32 cellular contexts compared by ENCODE assay signal in the genomic region with DNA sequence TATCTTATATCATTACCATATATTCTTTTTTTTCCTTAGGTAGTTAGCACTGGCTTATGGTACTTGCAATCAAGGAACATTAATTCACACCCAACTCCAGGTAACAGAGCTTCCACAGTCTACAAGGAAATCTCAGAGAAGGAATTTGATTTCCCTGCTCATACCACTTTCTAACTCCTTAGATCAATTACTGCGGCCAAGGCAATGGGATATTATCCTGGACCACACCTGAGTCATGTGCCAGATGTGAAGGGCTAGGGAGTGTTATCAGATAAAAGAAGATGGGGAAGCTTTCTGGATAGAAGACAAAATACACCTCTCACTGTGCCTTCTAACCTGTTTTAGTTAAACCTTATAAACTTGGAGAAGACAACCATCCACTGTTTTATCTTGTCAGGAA.
"Had no signal": no experiment of that assay in that cellular context is flagged by ENCODE, and none has a peak within 500 bp of the region (broad histone marks: within the 10 kb centered on the region; RNA-seq: fewer than 3 reads in every experiment).

No MANE protein-coding gene starts in this region.

- FAIRE-seq: endothelial cell of umbilical vein, pancreas had no signal

- H3K9me3 Mint-ChIP-seq: activated naive CD4-positive, alpha-beta T cell treated with anti-CD3 and anti-CD28 coated beads for 36 hours; activated naive CD8-positive, alpha-beta T cell treated with anti-CD3 and anti-CD28 coated beads for 36 hours; activated T-helper 1 cell treated with anti-CD3 and anti-CD28 coated beads, Interleukin-12 subunit alpha, Interleukin-12 subunit beta, Interleukin-2, Interleukin-4 antibody, amounts not matched to agents 30 ng/mL and 10 ng/mL and 1 ng/mL, durations not matched to agents 14 hours and 24 hours and 36 hours; effector memory CD8-positive, alpha-beta T cell; naive B cell; stimulated activated naive B cell treated with anti-CD40 and anti-IgM and Interleukin-4, amounts not matched to agents 10 μg/mL and 1 μg/mL and 100 μg/mL, for 72 hours had no signal

- H3K36me3 ChIP-seq: adrenal gland, cardiac muscle cell, heart left ventricle, lower lobe of right lung, pancreas, sigmoid colon, suprapubic skin, tibial artery had no signal

- H3K9me3 ChIP-seq: adrenal gland, body of pancreas, heart left ventricle, lower lobe of right lung, pancreas, psoas muscle, sigmoid colon, suprapubic skin, tibial artery had no signal

- H3K4me2 ChIP-seq: smooth muscle cell had no signal

- H3K27ac Mint-ChIP-seq: activated naive CD4-positive, alpha-beta T cell treated with anti-CD3 and anti-CD28 coated beads for 36 hours; activated naive CD8-positive, alpha-beta T cell treated with anti-CD3 and anti-CD28 coated beads for 36 hours; activated T-helper 1 cell treated with anti-CD3 and anti-CD28 coated beads, Interleukin-12 subunit alpha, Interleukin-12 subunit beta, Interleukin-2, Interleukin-4 antibody, amounts not matched to agents 30 ng/mL and 10 ng/mL and 1 ng/mL, durations not matched to agents 14 hours and 24 hours and 36 hours; effector memory CD8-positive, alpha-beta T cell; stimulated activated naive B cell treated with anti-CD40 and anti-IgM and Interleukin-4, amounts not matched to agents 10 μg/mL and 1 μg/mL and 100 μg/mL, for 72 hours had no signal

- H3K4me3 ChIP-seq: adrenal gland, body of pancreas, cardiac muscle cell, heart left ventricle, lower lobe of right lung, pancreas, psoas muscle, sigmoid colon, smooth muscle cell, suprapubic skin, tibial artery had no signal

- H3K27me3 Mint-ChIP-seq: activated naive CD8-positive, alpha-beta T cell treated with anti-CD3 and anti-CD28 coated beads for 36 hours; naive B cell; stimulated activated naive B cell treated with anti-CD40 and anti-IgM and Interleukin-4, amounts not matched to agents 10 μg/mL and 1 μg/mL and 100 μg/mL, for 72 hours had no signal

- H3K4me3 Mint-ChIP-seq: activated naive CD4-positive, alpha-beta T cell treated with anti-CD3 and anti-CD28 coated beads for 36 hours; activated naive CD8-positive, alpha-beta T cell treated with anti-CD3 and anti-CD28 coated beads for 36 hours; activated T-helper 1 cell treated with anti-CD3 and anti-CD28 coated beads, Interleukin-12 subunit alpha, Interleukin-12 subunit beta, Interleukin-2, Interleukin-4 antibody, amounts not matched to agents 30 ng/mL and 10 ng/mL and 1 ng/mL, durations not matched to agents 14 hours and 24 hours and 36 hours; effector memory CD8-positive, alpha-beta T cell; naive B cell; neural crest cell; stimulated activated naive B cell treated with anti-CD40 and anti-IgM and Interleukin-4, amounts not matched to agents 10 μg/mL and 1 μg/mL and 100 μg/mL, for 72 hours had no signal

- H3K4me1 ChIP-seq: adrenal gland, body of pancreas, lower lobe of right lung, sigmoid colon, suprapubic skin, tibial artery had no signal

- ATAC-seq: body of pancreas; effector memory CD8-positive, alpha-beta T cell; left lobe of liver; lower lobe of right lung; pancreas; stimulated activated naive B cell treated with anti-CD40 and anti-IgM and Interleukin-4, amounts not matched to agents 10 μg/mL and 1 μg/mL and 100 μg/mL, for 72 hours had no signal

- H3K4me1 Mint-ChIP-seq: activated naive CD8-positive, alpha-beta T cell treated with anti-CD3 and anti-CD28 coated beads for 36 hours; naive B cell; stimulated activated naive B cell treated with anti-CD40 and anti-IgM and Interleukin-4, amounts not matched to agents 10 μg/mL and 1 μg/mL and 100 μg/mL, for 72 hours had no signal

- H3K27me3 ChIP-seq: adrenal gland, body of pancreas, cardiac muscle cell, heart left ventricle, pancreas, sigmoid colon, suprapubic skin, tibial artery had no signal

- DNase-seq: activated CD4-positive, alpha-beta T cell treated with anti-CD3 and anti-CD28 coated beads for 48 hours; activated CD4-positive, alpha-beta T cell treated with anti-CD3 and anti-CD28 coated beads, Interleukin-2, amount 50 U/mL, for 48 hours; activated CD8-positive, alpha-beta memory T cell treated with anti-CD3 and anti-CD28 coated beads, Interleukin-2, amount 50 U/mL, for 4 hours; activated effector memory CD4-positive, alpha-beta T cell treated with anti-CD3 and anti-CD28 coated beads, Interleukin-2, amount 50 U/mL, for 16 hours; activated naive CD4-positive, alpha-beta T cell treated with anti-CD3 and anti-CD28 coated beads for 36 hours; activated naive CD8-positive, alpha-beta T cell treated with anti-CD3 and anti-CD28 coated beads for 36 hours; activated T-cell treated with anti-CD3 and anti-CD28 coated beads, Interleukin-2, amount 50 U/mL, for 1 hour; adrenal gland; aorta; body of pancreas; cerebellar nuclear complex; cortex of kidney; effector memory CD8-positive, alpha-beta T cell; heart left ventricle; lower lobe of right lung; mesenchymal stem cell; naive B cell; pancreas; psoas muscle; sigmoid colon; stimulated activated CD4-positive, alpha-beta T cell treated with anti-CD3 and anti-CD28 coated beads, Interleukin-15, amount 100 ng/mL, for 24 hours; stimulated activated CD4-positive, alpha-beta T cell treated with anti-CD3 and anti-CD28 coated beads, Interleukin-2, amount 100 ng/mL, for 24 hours; stimulated activated naive B cell treated with anti-CD40 and anti-IgM and Interleukin-4, amounts not matched to agents 10 μg/mL and 1 μg/mL and 100 μg/mL, for 72 hours; T-helper 1 cell; tibial artery had no signal

- H3K36me3 Mint-ChIP-seq: activated naive CD8-positive, alpha-beta T cell treated with anti-CD3 and anti-CD28 coated beads for 36 hours; naive B cell; stimulated activated naive B cell treated with anti-CD40 and anti-IgM and Interleukin-4, amounts not matched to agents 10 μg/mL and 1 μg/mL and 100 μg/mL, for 72 hours had no signal

- H3K27ac ChIP-seq: adrenal gland, body of pancreas, cardiac muscle cell, lower lobe of right lung, pancreas, psoas muscle, sigmoid colon, suprapubic skin, tibial artery had no signal
